Comparison of ENCODE assay signal across 1 cellular context in the genomic region with DNA sequence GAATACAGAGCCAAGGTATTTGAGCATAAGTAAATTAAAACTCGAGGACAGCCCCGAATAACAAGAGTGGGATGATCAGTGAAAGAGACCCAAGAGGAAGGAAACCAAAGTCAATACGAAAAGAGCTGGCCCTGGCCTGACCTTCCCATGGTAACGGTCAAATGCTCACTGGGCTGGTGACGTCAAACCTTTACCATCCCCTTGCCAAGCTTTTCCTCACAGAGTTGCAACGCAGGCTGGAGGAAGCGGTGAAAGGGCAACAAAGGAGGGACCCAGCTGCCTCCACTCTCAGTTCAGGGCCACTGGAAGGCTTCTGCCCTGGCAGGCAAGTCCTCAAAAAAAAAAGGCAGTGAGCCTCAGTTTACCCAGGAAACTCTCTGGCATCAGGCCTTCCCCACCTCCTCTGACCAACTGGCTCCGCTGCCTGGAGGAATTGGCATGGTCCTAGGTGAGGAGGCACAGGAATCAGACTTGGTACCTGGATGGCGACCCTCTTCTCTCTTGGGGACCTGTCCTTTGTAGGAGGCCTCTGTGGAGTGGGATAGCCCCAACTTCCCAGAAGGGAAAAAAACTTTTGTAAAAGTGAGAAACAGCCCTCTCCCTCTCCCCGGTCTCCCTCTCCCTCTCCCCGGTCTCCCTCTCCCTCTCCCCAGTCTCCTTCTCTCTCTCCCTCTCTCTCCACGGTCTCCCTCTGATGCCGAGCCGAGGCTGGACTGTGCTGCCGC.
TF ChIP-seq lines count a peak whose summit lies in the region.

No MANE protein-coding gene starts in this region.

TF ChIP-seq in GM23338, 12 proteins besides CTCF, POLR2A, EP300 and RAD21 (continued from another document):
- TF ChIP-seq, protein P1, sequence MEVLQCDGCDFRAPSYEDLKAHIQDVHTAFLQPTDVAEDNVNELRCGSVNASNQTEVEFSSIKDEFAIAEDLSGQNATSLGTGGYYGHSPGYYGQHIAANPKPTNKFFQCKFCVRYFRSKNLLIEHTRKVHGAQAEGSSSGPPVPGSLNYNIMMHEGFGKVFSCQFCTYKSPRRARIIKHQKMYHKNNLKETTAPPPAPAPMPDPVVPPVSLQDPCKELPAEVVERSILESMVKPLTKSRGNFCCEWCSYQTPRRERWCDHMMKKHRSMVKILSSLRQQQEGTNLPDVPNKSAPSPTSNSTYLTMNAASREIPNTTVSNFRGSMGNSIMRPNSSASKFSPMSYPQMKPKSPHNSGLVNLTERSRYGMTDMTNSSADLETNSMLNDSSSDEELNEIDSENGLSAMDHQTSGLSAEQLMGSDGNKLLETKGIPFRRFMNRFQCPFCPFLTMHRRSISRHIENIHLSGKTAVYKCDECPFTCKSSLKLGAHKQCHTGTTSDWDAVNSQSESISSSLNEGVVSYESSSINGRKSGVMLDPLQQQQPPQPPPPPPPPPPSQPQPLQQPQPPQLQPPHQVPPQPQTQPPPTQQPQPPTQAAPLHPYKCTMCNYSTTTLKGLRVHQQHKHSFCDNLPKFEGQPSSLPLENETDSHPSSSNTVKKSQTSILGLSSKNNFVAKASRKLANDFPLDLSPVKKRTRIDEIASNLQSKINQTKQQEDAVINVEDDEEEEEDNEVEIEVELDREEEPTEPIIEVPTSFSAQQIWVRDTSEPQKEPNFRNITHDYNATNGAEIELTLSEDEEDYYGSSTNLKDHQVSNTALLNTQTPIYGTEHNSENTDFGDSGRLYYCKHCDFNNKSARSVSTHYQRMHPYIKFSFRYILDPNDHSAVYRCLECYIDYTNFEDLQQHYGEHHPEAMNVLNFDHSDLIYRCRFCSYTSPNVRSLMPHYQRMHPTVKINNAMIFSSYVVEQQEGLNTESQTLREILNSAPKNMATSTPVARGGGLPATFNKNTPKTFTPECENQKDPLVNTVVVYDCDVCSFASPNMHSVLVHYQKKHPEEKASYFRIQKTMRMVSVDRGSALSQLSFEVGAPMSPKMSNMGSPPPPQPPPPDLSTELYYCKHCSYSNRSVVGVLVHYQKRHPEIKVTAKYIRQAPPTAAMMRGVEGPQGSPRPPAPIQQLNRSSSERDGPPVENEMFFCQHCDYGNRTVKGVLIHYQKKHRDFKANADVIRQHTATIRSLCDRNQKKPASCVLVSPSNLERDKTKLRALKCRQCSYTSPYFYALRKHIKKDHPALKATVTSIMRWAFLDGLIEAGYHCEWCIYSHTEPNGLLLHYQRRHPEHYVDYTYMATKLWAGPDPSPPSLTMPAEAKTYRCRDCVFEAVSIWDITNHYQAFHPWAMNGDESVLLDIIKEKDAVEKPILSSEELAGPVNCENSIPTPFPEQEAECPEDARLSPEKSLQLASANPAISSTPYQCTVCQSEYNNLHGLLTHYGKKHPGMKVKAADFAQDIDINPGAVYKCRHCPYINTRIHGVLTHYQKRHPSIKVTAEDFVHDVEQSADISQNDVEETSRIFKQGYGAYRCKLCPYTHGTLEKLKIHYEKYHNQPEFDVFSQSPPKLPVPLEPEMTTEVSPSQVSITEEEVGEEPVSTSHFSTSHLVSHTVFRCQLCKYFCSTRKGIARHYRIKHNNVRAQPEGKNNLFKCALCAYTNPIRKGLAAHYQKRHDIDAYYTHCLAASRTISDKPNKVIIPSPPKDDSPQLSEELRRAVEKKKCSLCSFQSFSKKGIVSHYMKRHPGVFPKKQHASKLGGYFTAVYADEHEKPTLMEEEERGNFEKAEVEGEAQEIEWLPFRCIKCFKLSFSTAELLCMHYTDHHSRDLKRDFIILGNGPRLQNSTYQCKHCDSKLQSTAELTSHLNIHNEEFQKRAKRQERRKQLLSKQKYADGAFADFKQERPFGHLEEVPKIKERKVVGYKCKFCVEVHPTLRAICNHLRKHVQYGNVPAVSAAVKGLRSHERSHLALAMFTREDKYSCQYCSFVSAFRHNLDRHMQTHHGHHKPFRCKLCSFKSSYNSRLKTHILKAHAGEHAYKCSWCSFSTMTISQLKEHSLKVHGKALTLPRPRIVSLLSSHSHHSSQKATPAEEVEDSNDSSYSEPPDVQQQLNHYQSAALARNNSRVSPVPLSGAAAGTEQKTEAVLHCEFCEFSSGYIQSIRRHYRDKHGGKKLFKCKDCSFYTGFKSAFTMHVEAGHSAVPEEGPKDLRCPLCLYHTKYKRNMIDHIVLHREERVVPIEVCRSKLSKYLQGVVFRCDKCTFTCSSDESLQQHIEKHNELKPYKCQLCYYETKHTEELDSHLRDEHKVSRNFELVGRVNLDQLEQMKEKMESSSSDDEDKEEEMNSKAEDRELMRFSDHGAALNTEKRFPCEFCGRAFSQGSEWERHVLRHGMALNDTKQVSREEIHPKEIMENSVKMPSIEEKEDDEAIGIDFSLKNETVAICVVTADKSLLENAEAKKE (CRISPR knock-in tag; IDR thresholded peaks at IDR 0.05): no peak
- no peak for TF ChIP-seq EZH2phosphoT487 (IDR thresholded peaks at IDR 0.05; ENCODE audit: unreplicated experiment)
- no peak for TF ChIP-seq NANOG (IDR thresholded peaks at IDR 0.05; ENCODE audit: borderline replicate concordance)
- TF ChIP-seq, protein P2, sequence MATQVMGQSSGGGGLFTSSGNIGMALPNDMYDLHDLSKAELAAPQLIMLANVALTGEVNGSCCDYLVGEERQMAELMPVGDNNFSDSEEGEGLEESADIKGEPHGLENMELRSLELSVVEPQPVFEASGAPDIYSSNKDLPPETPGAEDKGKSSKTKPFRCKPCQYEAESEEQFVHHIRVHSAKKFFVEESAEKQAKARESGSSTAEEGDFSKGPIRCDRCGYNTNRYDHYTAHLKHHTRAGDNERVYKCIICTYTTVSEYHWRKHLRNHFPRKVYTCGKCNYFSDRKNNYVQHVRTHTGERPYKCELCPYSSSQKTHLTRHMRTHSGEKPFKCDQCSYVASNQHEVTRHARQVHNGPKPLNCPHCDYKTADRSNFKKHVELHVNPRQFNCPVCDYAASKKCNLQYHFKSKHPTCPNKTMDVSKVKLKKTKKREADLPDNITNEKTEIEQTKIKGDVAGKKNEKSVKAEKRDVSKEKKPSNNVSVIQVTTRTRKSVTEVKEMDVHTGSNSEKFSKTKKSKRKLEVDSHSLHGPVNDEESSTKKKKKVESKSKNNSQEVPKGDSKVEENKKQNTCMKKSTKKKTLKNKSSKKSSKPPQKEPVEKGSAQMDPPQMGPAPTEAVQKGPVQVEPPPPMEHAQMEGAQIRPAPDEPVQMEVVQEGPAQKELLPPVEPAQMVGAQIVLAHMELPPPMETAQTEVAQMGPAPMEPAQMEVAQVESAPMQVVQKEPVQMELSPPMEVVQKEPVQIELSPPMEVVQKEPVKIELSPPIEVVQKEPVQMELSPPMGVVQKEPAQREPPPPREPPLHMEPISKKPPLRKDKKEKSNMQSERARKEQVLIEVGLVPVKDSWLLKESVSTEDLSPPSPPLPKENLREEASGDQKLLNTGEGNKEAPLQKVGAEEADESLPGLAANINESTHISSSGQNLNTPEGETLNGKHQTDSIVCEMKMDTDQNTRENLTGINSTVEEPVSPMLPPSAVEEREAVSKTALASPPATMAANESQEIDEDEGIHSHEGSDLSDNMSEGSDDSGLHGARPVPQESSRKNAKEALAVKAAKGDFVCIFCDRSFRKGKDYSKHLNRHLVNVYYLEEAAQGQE (IDR thresholded peaks at IDR 0.05; ENCODE audit: unreplicated experiment): no peak
- TF ChIP-seq JUNB (IDR thresholded peaks at IDR 0.05; ENCODE audit: unreplicated experiment): no peak
- TF ChIP-seq POLR2AphosphoS5 (IDR thresholded peaks at IDR 0.05; ENCODE audit: low read depth): no peak
- no peak for TF ChIP-seq ZNF331 (CRISPR knock-in tag; IDR thresholded peaks at IDR 0.05; ENCODE audit: low read depth)
- TF ChIP-seq, protein P3, sequence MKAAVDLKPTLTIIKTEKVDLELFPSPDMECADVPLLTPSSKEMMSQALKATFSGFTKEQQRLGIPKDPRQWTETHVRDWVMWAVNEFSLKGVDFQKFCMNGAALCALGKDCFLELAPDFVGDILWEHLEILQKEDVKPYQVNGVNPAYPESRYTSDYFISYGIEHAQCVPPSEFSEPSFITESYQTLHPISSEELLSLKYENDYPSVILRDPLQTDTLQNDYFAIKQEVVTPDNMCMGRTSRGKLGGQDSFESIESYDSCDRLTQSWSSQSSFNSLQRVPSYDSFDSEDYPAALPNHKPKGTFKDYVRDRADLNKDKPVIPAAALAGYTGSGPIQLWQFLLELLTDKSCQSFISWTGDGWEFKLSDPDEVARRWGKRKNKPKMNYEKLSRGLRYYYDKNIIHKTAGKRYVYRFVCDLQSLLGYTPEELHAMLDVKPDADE (IDR thresholded peaks at IDR 0.05): no peak
